Comparison of ENCODE assay signal across 1 cellular context in the genomic region with DNA sequence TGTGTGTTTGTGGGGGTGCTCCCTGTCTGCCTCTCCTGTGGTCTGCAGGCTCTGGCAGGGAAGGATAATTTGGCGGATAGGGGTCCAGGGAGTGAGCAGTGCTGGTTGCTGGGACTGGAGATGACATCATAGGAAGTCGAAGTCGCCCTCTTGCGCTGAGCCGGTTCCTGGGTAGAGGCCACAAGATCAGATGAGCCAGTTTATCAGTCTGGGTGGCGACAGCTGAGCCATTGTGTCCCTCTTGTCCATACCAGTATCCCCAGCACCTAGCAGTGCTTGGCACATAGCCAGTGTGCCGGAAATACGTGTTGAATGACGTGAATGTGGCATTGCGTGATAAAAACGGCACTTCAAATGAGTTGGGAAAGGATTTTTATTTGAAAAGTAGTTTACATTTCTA.
TF ChIP-seq lines count a peak whose summit lies in the region.

No MANE protein-coding gene starts in this region.

TF ChIP-seq in K562, 482 proteins besides CTCF, POLR2A, EP300 and RAD21 (continues in another document):
- TF ChIP-seq, protein P1, sequence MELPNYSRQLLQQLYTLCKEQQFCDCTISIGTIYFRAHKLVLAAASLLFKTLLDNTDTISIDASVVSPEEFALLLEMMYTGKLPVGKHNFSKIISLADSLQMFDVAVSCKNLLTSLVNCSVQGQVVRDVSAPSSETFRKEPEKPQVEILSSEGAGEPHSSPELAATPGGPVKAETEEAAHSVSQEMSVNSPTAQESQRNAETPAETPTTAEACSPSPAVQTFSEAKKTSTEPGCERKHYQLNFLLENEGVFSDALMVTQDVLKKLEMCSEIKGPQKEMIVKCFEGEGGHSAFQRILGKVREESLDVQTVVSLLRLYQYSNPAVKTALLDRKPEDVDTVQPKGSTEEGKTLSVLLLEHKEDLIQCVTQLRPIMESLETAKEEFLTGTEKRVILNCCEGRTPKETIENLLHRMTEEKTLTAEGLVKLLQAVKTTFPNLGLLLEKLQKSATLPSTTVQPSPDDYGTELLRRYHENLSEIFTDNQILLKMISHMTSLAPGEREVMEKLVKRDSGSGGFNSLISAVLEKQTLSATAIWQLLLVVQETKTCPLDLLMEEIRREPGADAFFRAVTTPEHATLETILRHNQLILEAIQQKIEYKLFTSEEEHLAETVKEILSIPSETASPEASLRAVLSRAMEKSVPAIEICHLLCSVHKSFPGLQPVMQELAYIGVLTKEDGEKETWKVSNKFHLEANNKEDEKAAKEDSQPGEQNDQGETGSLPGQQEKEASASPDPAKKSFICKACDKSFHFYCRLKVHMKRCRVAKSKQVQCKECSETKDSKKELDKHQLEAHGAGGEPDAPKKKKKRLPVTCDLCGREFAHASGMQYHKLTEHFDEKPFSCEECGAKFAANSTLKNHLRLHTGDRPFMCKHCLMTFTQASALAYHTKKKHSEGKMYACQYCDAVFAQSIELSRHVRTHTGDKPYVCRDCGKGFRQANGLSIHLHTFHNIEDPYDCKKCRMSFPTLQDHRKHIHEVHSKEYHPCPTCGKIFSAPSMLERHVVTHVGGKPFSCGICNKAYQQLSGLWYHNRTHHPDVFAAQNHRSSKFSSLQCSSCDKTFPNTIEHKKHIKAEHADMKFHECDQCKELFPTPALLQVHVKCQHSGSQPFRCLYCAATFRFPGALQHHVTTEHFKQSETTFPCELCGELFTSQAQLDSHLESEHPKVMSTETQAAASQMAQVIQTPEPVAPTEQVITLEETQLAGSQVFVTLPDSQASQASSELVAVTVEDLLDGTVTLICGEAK (IDR thresholded peaks at IDR 0.05), result peak; percentile 65; the same call in 1 of the 2 replicates
- TF ChIP-seq, protein P1 (CRISPR knock-in tag; IDR thresholded peaks at IDR 0.05), result no peak
- TF ChIP-seq ZNF263 (CRISPR knock-in tag; IDR thresholded peaks at IDR 0.05; ENCODE audit: borderline replicate concordance) (no peak), GABPA (tag; conservative IDR thresholded peaks at IDR 0.05; ENCODE audit: low read depth) (peak; percentile 88), ZNF253 (CRISPR knock-in tag; conservative IDR thresholded peaks at IDR 0.05) (no peak), L3MBTL2 (IDR thresholded peaks at IDR 0.05) (0 out of 2 replicates have a peak, but pooled peaks have one; percentile 14), CTBP1 (IDR thresholded peaks at IDR 0.05; ENCODE audit: borderline replicate concordance) (peak; percentile 48; the same call in 1 of the 2 replicates), NFIC (IDR thresholded peaks at IDR 0.05) (peak; percentile 90), THRAP3 (IDR thresholded peaks at IDR 0.05; ENCODE audit: borderline replicate concordance) (no peak), JUN (IDR thresholded peaks at IDR 0.05; ENCODE audit: borderline replicate concordance, low read depth, low read length) (peak; percentile 73; the same call in 1 of the 2 replicates), JUN (CRISPR knock-in tag; IDR thresholded peaks at IDR 0.05; ENCODE audit: borderline replicate concordance) (no peak), BMI1 (IDR thresholded peaks at IDR 0.05; ENCODE audit: low read length) (no peak), CREM (IDR thresholded peaks at IDR 0.05; ENCODE audit: low read depth) (peak; percentile 84), BRCA1 (IDR thresholded peaks at IDR 0.05) (no peak), BRCA1 (CRISPR knock-in tag; IDR thresholded peaks at IDR 0.05) (no peak), ILK (tag; IDR thresholded peaks at IDR 0.05; ENCODE audit: borderline replicate concordance, low read depth) (no peak), U2AF2 (optimal IDR thresholded peaks at IDR 0.05; ENCODE audit: low read depth, low read length) (no peak)
- TF ChIP-seq, protein P2, sequence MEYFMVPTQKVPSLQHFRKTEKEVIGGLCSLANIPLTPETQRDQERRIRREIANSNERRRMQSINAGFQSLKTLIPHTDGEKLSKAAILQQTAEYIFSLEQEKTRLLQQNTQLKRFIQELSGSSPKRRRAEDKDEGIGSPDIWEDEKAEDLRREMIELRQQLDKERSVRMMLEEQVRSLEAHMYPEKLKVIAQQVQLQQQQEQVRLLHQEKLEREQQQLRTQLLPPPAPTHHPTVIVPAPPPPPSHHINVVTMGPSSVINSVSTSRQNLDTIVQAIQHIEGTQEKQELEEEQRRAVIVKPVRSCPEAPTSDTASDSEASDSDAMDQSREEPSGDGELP (CRISPR knock-in tag; IDR thresholded peaks at IDR 0.05; ENCODE audit: borderline replicate concordance), result peak; percentile 69; the same call in 1 of the 2 replicates
- TF ChIP-seq, protein P3, sequence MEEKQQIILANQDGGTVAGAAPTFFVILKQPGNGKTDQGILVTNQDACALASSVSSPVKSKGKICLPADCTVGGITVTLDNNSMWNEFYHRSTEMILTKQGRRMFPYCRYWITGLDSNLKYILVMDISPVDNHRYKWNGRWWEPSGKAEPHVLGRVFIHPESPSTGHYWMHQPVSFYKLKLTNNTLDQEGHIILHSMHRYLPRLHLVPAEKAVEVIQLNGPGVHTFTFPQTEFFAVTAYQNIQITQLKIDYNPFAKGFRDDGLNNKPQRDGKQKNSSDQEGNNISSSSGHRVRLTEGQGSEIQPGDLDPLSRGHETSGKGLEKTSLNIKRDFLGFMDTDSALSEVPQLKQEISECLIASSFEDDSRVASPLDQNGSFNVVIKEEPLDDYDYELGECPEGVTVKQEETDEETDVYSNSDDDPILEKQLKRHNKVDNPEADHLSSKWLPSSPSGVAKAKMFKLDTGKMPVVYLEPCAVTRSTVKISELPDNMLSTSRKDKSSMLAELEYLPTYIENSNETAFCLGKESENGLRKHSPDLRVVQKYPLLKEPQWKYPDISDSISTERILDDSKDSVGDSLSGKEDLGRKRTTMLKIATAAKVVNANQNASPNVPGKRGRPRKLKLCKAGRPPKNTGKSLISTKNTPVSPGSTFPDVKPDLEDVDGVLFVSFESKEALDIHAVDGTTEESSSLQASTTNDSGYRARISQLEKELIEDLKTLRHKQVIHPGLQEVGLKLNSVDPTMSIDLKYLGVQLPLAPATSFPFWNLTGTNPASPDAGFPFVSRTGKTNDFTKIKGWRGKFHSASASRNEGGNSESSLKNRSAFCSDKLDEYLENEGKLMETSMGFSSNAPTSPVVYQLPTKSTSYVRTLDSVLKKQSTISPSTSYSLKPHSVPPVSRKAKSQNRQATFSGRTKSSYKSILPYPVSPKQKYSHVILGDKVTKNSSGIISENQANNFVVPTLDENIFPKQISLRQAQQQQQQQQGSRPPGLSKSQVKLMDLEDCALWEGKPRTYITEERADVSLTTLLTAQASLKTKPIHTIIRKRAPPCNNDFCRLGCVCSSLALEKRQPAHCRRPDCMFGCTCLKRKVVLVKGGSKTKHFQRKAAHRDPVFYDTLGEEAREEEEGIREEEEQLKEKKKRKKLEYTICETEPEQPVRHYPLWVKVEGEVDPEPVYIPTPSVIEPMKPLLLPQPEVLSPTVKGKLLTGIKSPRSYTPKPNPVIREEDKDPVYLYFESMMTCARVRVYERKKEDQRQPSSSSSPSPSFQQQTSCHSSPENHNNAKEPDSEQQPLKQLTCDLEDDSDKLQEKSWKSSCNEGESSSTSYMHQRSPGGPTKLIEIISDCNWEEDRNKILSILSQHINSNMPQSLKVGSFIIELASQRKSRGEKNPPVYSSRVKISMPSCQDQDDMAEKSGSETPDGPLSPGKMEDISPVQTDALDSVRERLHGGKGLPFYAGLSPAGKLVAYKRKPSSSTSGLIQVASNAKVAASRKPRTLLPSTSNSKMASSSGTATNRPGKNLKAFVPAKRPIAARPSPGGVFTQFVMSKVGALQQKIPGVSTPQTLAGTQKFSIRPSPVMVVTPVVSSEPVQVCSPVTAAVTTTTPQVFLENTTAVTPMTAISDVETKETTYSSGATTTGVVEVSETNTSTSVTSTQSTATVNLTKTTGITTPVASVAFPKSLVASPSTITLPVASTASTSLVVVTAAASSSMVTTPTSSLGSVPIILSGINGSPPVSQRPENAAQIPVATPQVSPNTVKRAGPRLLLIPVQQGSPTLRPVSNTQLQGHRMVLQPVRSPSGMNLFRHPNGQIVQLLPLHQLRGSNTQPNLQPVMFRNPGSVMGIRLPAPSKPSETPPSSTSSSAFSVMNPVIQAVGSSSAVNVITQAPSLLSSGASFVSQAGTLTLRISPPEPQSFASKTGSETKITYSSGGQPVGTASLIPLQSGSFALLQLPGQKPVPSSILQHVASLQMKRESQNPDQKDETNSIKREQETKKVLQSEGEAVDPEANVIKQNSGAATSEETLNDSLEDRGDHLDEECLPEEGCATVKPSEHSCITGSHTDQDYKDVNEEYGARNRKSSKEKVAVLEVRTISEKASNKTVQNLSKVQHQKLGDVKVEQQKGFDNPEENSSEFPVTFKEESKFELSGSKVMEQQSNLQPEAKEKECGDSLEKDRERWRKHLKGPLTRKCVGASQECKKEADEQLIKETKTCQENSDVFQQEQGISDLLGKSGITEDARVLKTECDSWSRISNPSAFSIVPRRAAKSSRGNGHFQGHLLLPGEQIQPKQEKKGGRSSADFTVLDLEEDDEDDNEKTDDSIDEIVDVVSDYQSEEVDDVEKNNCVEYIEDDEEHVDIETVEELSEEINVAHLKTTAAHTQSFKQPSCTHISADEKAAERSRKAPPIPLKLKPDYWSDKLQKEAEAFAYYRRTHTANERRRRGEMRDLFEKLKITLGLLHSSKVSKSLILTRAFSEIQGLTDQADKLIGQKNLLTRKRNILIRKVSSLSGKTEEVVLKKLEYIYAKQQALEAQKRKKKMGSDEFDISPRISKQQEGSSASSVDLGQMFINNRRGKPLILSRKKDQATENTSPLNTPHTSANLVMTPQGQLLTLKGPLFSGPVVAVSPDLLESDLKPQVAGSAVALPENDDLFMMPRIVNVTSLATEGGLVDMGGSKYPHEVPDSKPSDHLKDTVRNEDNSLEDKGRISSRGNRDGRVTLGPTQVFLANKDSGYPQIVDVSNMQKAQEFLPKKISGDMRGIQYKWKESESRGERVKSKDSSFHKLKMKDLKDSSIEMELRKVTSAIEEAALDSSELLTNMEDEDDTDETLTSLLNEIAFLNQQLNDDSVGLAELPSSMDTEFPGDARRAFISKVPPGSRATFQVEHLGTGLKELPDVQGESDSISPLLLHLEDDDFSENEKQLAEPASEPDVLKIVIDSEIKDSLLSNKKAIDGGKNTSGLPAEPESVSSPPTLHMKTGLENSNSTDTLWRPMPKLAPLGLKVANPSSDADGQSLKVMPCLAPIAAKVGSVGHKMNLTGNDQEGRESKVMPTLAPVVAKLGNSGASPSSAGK (IDR thresholded peaks at IDR 0.05), result 0 out of 2 replicates have a peak, but pooled peaks have one; percentile 24
- TF ChIP-seq, protein P4, sequence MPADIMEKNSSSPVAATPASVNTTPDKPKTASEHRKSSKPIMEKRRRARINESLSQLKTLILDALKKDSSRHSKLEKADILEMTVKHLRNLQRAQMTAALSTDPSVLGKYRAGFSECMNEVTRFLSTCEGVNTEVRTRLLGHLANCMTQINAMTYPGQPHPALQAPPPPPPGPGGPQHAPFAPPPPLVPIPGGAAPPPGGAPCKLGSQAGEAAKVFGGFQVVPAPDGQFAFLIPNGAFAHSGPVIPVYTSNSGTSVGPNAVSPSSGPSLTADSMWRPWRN (IDR thresholded peaks at IDR 0.05; ENCODE audit: low read depth), result no peak
- TF ChIP-seq, protein P5, sequence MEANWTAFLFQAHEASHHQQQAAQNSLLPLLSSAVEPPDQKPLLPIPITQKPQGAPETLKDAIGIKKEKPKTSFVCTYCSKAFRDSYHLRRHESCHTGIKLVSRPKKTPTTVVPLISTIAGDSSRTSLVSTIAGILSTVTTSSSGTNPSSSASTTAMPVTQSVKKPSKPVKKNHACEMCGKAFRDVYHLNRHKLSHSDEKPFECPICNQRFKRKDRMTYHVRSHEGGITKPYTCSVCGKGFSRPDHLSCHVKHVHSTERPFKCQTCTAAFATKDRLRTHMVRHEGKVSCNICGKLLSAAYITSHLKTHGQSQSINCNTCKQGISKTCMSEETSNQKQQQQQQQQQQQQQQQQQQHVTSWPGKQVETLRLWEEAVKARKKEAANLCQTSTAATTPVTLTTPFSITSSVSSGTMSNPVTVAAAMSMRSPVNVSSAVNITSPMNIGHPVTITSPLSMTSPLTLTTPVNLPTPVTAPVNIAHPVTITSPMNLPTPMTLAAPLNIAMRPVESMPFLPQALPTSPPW (CRISPR knock-in tag; IDR thresholded peaks at IDR 0.05), result peak; percentile 19; the same call in 1 of the 2 replicates
